In the genomic region with DNA sequence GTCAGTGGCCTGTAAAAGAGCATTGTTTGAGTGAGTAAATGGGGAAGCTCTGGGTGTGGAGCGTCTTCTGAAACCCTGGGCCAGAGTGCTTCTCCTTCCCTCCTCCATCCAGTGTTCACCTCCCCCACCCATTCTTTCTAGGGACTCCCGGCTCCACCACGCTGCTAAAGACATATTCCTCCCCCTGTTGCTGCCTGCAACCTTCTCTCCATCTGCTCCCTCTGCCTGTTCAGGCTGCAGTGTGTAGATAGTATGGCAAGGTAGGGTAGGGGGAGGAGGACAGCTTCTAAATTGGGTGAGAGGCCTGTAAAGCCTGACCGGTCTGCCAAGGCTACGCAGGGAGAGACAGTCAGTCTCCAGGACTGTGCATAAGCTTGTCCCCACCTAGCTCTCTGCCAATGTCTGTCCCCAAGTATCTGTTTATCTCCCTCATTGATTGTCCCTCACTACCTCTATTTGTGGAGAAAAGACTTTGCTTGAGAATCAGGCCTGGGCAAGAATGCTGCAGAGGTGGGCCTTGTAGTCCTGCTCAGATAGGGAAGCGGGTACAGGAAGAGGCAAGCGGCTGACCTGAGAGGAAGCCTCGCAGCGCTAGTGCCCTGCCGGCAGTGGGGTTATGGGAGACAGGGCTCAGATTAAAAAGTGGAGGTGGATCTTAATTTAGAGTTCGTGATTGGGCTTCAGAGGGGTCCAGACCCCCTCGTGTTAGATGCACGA, we compare ENCODE assay signal across 12 cellular contexts. TPM values are rescaled to one million over a fixed set of nuclear protein-coding genes. Genes with fewer than 3 reads are reported as not detected.
DNase-seq lines count a peak whose midpoint lies in the region; ATAC-seq and TF ChIP-seq lines count a peak whose summit lies in the region.
"Had no signal": no experiment of that assay in that cellular context is flagged by ENCODE, and none has a peak within 500 bp of the region (broad histone marks: within the 10 kb centered on the region; RNA-seq: fewer than 3 reads in every experiment).

No MANE protein-coding gene starts in this region.

- intact Hi-C loops in left ventricle myocardium inferior (cut with micrococcal nuclease) (no loop called here), Right ventricle myocardium inferior (cut with DNase I) (no loop called here), thyroid gland (cut with DNase I) (no loop called here)

- H3K36me3 ChIP-seq in left ventricle myocardium inferior = no peaks in the 10 kb centered on the region
- H3K36me3 ChIP-seq in thyroid gland = no peaks in the 10 kb centered on the region

- 41 to 51% methylated on average over 13 of the region's 13 CpGs for whole genome bisulfite sequencing in thyroid gland, 2 donors

- no peak overlapping the region for H3K27ac ChIP-seq in left ventricle myocardium inferior (replicated peaks)
- peak overlapping the region; percentile 39 for H3K27ac ChIP-seq in layer of hippocampus (ENCODE audit: low read depth, low read length)
- H3K27ac ChIP-seq in thyroid gland = no peak overlapping the region
- H3K27ac ChIP-seq: C4-2B had no signal

- H3K4me1 ChIP-seq in left ventricle myocardium inferior (peaks cover 20% of the 10 kb centered on the region), thyroid gland (peaks cover 7 to 14% of the 10 kb centered on the region in 2 donors)

- no peak for DNase-seq in left ventricle myocardium inferior
- DNase-seq in Right ventricle myocardium inferior (ENCODE audit: missing footprints) = no peak
- peak; percentile 29 for DNase-seq in SHP77 treated with DMSO at 0.1 percent for 48 hours (lab: John Stamatoyannopoulos, UW)
- DNase-seq in activated CD4-positive, alpha-beta T cell treated with anti-CD3 and anti-CD28 coated beads for 4 hours = no peak
- DNase-seq in thyroid gland = no peak
- DNase-seq in stimulated activated naive CD4-positive, alpha-beta T cell treated with Interleukin-2 at 50 U/mL for 16 hours (lab: John Stamatoyannopoulos, UW) = no peak
- DNase-seq: dermis blood vessel endothelial cell; stimulated activated naive CD4-positive, alpha-beta T cell had no signal

- H3K9me3 ChIP-seq in left ventricle myocardium inferior (replicated peaks) (no peaks in the 10 kb centered on the region), thyroid gland (no peaks in the 10 kb centered on the region)

- TF ChIP-seq POLR2A in thyroid gland (IDR thresholded peaks at IDR 0.05) = no peak

- H3K27me3 ChIP-seq in left ventricle myocardium inferior (ENCODE audit: low read depth) (peaks cover 100% of the 10 kb centered on the region), layer of hippocampus (ENCODE audit: control insufficient read depth, insufficient read depth, low read length) (peaks cover 9% of the 10 kb centered on the region), thyroid gland (no peaks in the 10 kb centered on the region)

- TF ChIP-seq CTCF in left ventricle myocardium inferior (IDR thresholded peaks at IDR 0.05; ENCODE audit: borderline replicate concordance) (no peak), thyroid gland (IDR thresholded peaks at IDR 0.05) (no peak)

- ATAC-seq in Right ventricle myocardium inferior (no peak), HG02759 (IDR thresholded peaks at IDR 0.05; ENCODE audit: unreplicated experiment) (no peak)

- peak overlapping the region; percentile 65 for H3K4me3 ChIP-seq in left ventricle myocardium inferior
- no peak overlapping the region for H3K4me3 ChIP-seq in thyroid gland (replicated peaks in 1 of 3)

RNA-seq across cellular contexts. Expression of gene SEZ6L, which starts 0.9 kb away (rescaled TPM):
- 0.16 TPM for total RNA-seq in left ventricle myocardium inferior
- total RNA-seq in Right ventricle myocardium inferior = 0.08 TPM
- total RNA-seq in thyroid gland = under 1 TPM in 3 of 4 donors, not detected in 1; 0.13 to 0.22 (median 0.17) TPM
- total RNA-seq: activated T-helper 2 cell treated with anti-CD3 and anti-CD28 coated beads, Interferon-gamma antibody, Interleukin-2, Interleukin-4, amounts not matched to agents 10 μg/mL and 5 μg/mL and 100 μg/mL, durations not matched to agents 14 hours and 24 hours and 36 hours; dermis blood vessel endothelial cell had no signal
